In the genomic region with DNA sequence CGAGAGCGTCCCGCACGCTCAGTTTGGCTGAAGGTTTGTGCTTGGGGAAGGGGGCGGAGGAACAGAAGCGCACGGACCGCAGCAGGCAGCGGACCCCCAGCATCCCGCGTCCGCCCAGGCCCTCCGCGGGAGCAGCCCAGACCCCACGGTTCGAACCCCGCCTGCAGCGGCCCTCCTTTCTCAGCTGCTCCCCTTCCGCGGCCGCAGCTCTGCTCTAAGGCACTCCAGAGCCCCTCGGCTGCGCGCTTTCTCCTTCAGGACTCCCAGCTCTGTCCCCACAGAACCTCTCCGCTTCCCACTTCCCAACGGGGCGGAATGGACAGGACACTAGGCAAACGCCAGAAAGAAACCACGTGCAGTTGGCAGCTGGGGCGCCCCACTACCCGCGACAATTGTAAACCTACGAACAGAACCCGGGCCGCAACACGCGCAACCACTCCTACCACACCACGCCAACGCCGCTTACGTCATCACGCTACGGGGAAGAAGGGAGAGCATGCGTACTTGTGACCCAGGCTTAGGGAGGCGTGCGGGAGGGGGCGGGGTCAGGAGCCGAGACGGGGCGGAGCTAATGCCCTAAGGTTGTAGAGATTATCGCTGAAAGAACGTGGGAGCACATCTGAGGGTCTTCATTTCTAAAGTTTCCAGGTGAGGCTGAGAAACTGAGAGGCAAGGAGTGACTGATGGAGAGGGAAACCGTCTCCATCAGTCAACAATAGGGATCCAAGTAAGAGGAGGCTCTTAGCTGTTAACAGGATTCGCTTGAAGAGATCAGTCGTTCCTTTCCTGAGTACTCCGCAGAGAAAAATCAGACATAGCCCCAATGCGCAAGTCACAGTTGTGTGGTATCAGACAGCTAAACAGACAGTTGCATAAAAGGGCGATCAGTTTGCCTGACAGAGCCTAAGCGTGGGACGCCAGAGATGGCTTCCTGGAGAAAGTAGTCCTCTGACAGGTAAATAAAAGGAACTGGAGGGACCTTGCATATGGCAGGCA, we compare ENCODE assay signal across 8 cellular contexts.
DNase-seq lines count a peak whose midpoint lies in the region; ATAC-seq and TF ChIP-seq lines count a peak whose summit lies in the region.

A gene with protein sequence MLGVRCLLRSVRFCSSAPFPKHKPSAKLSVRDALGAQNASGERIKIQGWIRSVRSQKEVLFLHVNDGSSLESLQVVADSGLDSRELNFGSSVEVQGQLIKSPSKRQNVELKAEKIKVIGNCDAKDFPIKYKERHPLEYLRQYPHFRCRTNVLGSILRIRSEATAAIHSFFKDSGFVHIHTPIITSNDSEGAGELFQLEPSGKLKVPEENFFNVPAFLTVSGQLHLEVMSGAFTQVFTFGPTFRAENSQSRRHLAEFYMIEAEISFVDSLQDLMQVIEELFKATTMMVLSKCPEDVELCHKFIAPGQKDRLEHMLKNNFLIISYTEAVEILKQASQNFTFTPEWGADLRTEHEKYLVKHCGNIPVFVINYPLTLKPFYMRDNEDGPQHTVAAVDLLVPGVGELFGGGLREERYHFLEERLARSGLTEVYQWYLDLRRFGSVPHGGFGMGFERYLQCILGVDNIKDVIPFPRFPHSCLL (minus strand): TSS at position 479 of the 996 bp plus-strand sequence. CDS start 376 bp downstream, at position 103.

- ATAC-seq in GM19035 (IDR thresholded peaks at IDR 0.05; ENCODE audit: unreplicated experiment) (peak; percentile 96), HG03354 (IDR thresholded peaks at IDR 0.05; ENCODE audit: poor library complexity, severe bottlenecking, unreplicated experiment) (peak; percentile 98)
- ATAC-seq in activated CD4-positive, CD25-positive, alpha-beta regulatory T cell treated with anti-CD3 and anti-CD28 coated beads, Interleukin-2, amount 50 U/mL, for 24 hours = peak; percentile 92 to 94

- no peak for TF ChIP-seq CTCF in AG09319 (IDR thresholded peaks at IDR 0.05; ENCODE audit: low read depth, low read length)

- peak; percentile 88 for DNase-seq in AG09319 (ENCODE audit: extremely low read depth, low read depth)
- DNase-seq in NCI-H446 treated with DMSO at 0.1 percent for 48 hours (lab: John Stamatoyannopoulos, UW) = peak; percentile 93
- DNase-seq in cerebellar cortex (ENCODE audit: low spot score) = peak; percentile 98
- peak; percentile 98 for DNase-seq in islet precursor cell
- peak; percentile 96 to 98 (median 97) for DNase-seq in stimulated activated CD4-positive, alpha-beta T cell treated with anti-CD3 and anti-CD28 coated beads, Interleukin-12 subunit alpha, Interleukin-12 subunit beta, amount 100 ng/mL, for 48 hours (ENCODE audit: low read depth in 2 of 3, low spot score in 1 of 3)

Comparison
In these comparisons a context has a peak if more than half of its experiments do, and no peak if none do; other contexts are left out.
1. Peak in every context shown above with its lines: DNase-seq and ATAC-seq.